In genomic region chr4:80136238-80136637, GRCh38 we compare ENCODE assay signal across 1 cellular context.
TF ChIP-seq lines count a peak whose summit lies in the region.

No MANE protein-coding gene starts in this region.

TF ChIP-seq in K562, 482 proteins besides CTCF, POLR2A, EP300 and RAD21 (continued from another document):
- TF ChIP-seq ZBTB40 (IDR thresholded peaks at IDR 0.05) (peak; percentile 82), ZBTB40 (CRISPR knock-in tag; IDR thresholded peaks at IDR 0.05) (no peak)
